ENCODE assay signal across 1 cellular context in genomic region chr10:58590152-58590551, GRCh38.
TF ChIP-seq lines count a peak whose summit lies in the region.

No MANE protein-coding gene starts in this region.

TF ChIP-seq in SK-N-SH, 30 proteins besides CTCF, POLR2A, EP300 and RAD21 (continued from another document):
- TF ChIP-seq, protein P1, sequence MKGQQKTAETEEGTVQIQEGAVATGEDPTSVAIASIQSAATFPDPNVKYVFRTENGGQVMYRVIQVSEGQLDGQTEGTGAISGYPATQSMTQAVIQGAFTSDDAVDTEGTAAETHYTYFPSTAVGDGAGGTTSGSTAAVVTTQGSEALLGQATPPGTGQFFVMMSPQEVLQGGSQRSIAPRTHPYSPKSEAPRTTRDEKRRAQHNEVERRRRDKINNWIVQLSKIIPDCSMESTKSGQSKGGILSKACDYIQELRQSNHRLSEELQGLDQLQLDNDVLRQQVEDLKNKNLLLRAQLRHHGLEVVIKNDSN (IDR thresholded peaks at IDR 0.05; ENCODE audit: borderline replicate concordance, low read depth) = no peak
- TF ChIP-seq FOXJ3 (CRISPR knock-in tag; IDR thresholded peaks at IDR 0.05) (no peak), FOSL2 (IDR thresholded peaks at IDR 0.05; ENCODE audit: borderline replicate concordance, low read depth) (peak; percentile 79)
